In genomic region chr5:135504376-135504775, GRCh38 we compare ENCODE assay signal across 30 cellular contexts. TPM values are rescaled to one million over a fixed set of nuclear protein-coding genes. Genes with fewer than 3 reads are reported as not detected.
"Had no signal": no experiment of that assay in that cellular context is flagged by ENCODE, and none has a peak within 500 bp of the region (broad histone marks: within the 10 kb centered on the region; RNA-seq: fewer than 3 reads in every experiment).

No MANE protein-coding gene starts in this region.

- H3K36me3 Mint-ChIP-seq: immature natural killer cell, mesothelial cell of epicardium, naive B cell had no signal

- H3K4me3 Mint-ChIP-seq: immature natural killer cell, mesothelial cell of epicardium, naive B cell had no signal

- DNase-seq: dermis blood vessel endothelial cell; dorsolateral prefrontal cortex; effector CD4-positive, alpha-beta T cell; effector memory CD4-positive, alpha-beta T cell; foreskin fibroblast; foreskin melanocyte; gastrocnemius medialis; glutamatergic neuron; heart right ventricle; hypothalamus; immature natural killer cell; left cardiac atrium; left lung; left ventricle myocardium superior; lower lobe of right lung; mesenchymal stem cell; mucosa of descending colon; naive B cell had no signal

- H3K4me1 Mint-ChIP-seq: immature natural killer cell had no signal

- H3K9me3 Mint-ChIP-seq: immature natural killer cell, mesothelial cell of epicardium had no signal

- H3K27ac ChIP-seq: coronary artery, dorsolateral prefrontal cortex, esophagus muscularis mucosa, gastrocnemius medialis, heart right ventricle, hepatocyte, left lung, lower lobe of right lung had no signal

- ATAC-seq: gastrocnemius medialis, heart right ventricle, left cardiac atrium, left lung, left ventricle myocardium superior, lower lobe of right lung, mucosa of descending colon had no signal

- H3K36me3 ChIP-seq: esophagus muscularis mucosa, gastrocnemius medialis, heart right ventricle, left lung, lower lobe of right lung had no signal

- H3K4me3 ChIP-seq: coronary artery, dorsolateral prefrontal cortex, esophagus muscularis mucosa, gastrocnemius medialis, heart right ventricle, hepatocyte, left lung, lower lobe of right lung, mucosa of descending colon had no signal

- H3K9me3 ChIP-seq: esophagus muscularis mucosa, gastrocnemius medialis, heart right ventricle, left lung, lower lobe of right lung, mucosa of descending colon had no signal

- H3K4me1 ChIP-seq: gastrocnemius medialis, heart right ventricle, left lung, lower lobe of right lung had no signal

- H3K27ac Mint-ChIP-seq: immature natural killer cell, mesothelial cell of epicardium had no signal

RNA-seq across cellular contexts. Expression of gene NEUROG1, which starts 31.4 kb away (rescaled TPM):
- total RNA-seq: dermis blood vessel endothelial cell, dorsolateral prefrontal cortex, endothelial cell of umbilical vein, epithelial cell of proximal tubule, esophagus muscularis mucosa, gastrocnemius medialis, glomerular endothelial cell, heart right ventricle, hepatocyte, left cardiac atrium, left lung, left ventricle myocardium superior, lower leg skin, lower lobe of right lung, lung microvascular endothelial cell, mesenteric fat pad, mesothelial cell of epicardium, mucosa of descending colon, myocyte had no signal

RNA-seq across cellular contexts. Expression of gene TIFAB, which starts 52.2 kb away (rescaled TPM):
- total RNA-seq: dermis blood vessel endothelial cell, endothelial cell of umbilical vein, epithelial cell of proximal tubule, esophagus muscularis mucosa, gastrocnemius medialis, glomerular endothelial cell, hepatocyte, kidney epithelial cell, left cardiac atrium, left ventricle myocardium superior, lung microvascular endothelial cell, mesenteric fat pad, mesothelial cell of epicardium, myocyte had no signal

RNA-seq across cellular contexts. Expression of gene DCANP1, which starts 57.2 kb away (rescaled TPM):
- total RNA-seq: dermis blood vessel endothelial cell, endothelial cell of umbilical vein, epithelial cell of proximal tubule, gastrocnemius medialis, glomerular endothelial cell, heart right ventricle, hepatocyte, kidney epithelial cell, left cardiac atrium, left ventricle myocardium superior, lower leg skin, lower lobe of right lung, lung microvascular endothelial cell, mesenteric fat pad, mesothelial cell of epicardium, mucosa of descending colon, myocyte had no signal
